ENCODE assay signal across 1 cellular context in the genomic region with DNA sequence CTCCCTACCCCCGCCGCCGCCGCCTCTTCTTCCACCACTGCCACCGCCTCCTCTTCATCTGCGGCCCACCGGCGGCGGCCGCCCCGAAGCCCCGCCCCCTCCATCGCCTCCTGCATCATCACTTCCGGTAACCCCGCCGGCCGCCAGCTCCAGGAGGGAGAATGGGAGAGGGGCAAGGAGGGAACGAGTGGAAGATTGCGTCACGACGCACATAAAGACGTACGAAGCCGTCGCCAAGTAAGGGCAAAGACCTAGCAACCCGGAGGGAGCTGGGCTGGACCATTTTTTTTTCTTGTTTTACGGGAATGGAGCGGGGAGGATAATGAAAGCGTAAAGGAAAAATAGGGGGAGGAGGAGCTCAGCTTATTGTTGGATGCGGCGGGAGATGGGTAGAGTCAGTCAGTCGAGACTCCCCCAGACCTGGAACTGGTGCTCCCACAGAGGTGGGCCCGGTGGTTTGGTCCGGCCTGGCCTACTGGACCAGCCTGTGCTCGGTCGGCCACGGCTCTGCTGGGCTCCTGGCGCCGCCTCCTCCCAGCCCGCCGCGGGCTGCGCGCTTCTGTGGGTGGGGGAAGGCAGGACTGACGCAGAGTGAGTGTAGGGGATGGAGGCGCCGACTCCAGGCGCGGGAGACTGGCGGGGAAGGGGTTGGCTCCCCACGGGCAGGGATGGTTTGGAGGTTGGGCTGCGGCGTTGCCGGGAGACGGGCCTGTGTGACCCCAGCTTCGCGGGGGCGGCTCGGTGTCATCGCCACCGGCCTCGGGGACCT.
TF ChIP-seq lines count a peak whose summit lies in the region.

A gene with protein sequence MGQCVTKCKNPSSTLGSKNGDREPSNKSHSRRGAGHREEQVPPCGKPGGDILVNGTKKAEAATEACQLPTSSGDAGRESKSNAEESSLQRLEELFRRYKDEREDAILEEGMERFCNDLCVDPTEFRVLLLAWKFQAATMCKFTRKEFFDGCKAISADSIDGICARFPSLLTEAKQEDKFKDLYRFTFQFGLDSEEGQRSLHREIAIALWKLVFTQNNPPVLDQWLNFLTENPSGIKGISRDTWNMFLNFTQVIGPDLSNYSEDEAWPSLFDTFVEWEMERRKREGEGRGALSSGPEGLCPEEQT (minus strand): TSS at position 60 of the 769 bp plus-strand sequence. CDS start 37,820 bp downstream, outside the sequence.
A gene with protein sequence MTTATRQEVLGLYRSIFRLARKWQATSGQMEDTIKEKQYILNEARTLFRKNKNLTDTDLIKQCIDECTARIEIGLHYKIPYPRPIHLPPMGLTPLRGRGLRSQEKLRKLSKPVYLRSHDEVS (plus strand): TSS at position 473 of the 769 bp plus-strand sequence. CDS start 14,785 bp downstream, outside the sequence.

TF ChIP-seq in IMR-90, 13 proteins besides CTCF, POLR2A, EP300 and RAD21 (continued from another document):
- peak; percentile 24; the same call in 1 of the 2 replicates for TF ChIP-seq NFE2L2 (IDR thresholded peaks at IDR 0.05; ENCODE audit: low read depth, low read length)
- TF ChIP-seq CEBPB (IDR thresholded peaks at IDR 0.05; ENCODE audit: low read depth, low read length), result peak; percentile 100
- TF ChIP-seq, protein P1, sequence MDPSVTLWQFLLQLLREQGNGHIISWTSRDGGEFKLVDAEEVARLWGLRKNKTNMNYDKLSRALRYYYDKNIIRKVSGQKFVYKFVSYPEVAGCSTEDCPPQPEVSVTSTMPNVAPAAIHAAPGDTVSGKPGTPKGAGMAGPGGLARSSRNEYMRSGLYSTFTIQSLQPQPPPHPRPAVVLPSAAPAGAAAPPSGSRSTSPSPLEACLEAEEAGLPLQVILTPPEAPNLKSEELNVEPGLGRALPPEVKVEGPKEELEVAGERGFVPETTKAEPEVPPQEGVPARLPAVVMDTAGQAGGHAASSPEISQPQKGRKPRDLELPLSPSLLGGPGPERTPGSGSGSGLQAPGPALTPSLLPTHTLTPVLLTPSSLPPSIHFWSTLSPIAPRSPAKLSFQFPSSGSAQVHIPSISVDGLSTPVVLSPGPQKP (IDR thresholded peaks at IDR 0.05; ENCODE audit: borderline replicate concordance, low read depth, low read length), result peak; percentile 88
- TF ChIP-seq MXI1 (IDR thresholded peaks at IDR 0.05; ENCODE audit: borderline replicate concordance, low read depth, low read length), result peak; percentile 60
- no peak for TF ChIP-seq RFX5 (IDR thresholded peaks at IDR 0.05; ENCODE audit: low read depth, low read length)
- TF ChIP-seq MAZ (IDR thresholded peaks at IDR 0.05; ENCODE audit: borderline replicate concordance, low read depth, low read length), result peak; percentile 89; the same call in 1 of the 2 replicates
- TF ChIP-seq, protein P2, sequence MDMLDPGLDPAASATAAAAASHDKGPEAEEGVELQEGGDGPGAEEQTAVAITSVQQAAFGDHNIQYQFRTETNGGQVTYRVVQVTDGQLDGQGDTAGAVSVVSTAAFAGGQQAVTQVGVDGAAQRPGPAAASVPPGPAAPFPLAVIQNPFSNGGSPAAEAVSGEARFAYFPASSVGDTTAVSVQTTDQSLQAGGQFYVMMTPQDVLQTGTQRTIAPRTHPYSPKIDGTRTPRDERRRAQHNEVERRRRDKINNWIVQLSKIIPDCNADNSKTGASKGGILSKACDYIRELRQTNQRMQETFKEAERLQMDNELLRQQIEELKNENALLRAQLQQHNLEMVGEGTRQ (IDR thresholded peaks at IDR 0.05; ENCODE audit: low read depth, low read length), result 0 out of 2 replicates have a peak, but pooled peaks have one; percentile 1
